In genomic region chr4:15649914-15650545, GRCh38 we compare ENCODE assay signal across 8 cellular contexts. TPM values are rescaled to one million over a fixed set of nuclear protein-coding genes. Genes with fewer than 3 reads are reported as not detected.
DNase-seq lines count a peak whose midpoint lies in the region; ATAC-seq, FAIRE-seq and TF ChIP-seq lines count a peak whose summit lies in the region.

No MANE protein-coding gene starts in this region.

- H2AFZ ChIP-seq in K562 (ENCODE audit: low read depth, low read length) (peak overlapping the region; percentile 51), keratinocyte (ENCODE audit: control insufficient read depth, low read length) (no peak overlapping the region)

- H3K4me2 ChIP-seq in K562 (ENCODE audit: insufficient read depth, low read length): peak overlapping the region; percentile 53
- H3K4me2 ChIP-seq in keratinocyte (ENCODE audit: control insufficient read depth, extremely low read depth, insufficient read depth, low read depth, low read length): peak overlapping the region; percentile 42

- H4K20me1 ChIP-seq in K562 (replicated peaks; ENCODE audit: control insufficient read depth, insufficient read depth, low read length) (no peaks in the 10 kb centered on the region), keratinocyte (ENCODE audit: control insufficient read depth, extremely low read depth, insufficient read depth, low read length) (peaks cover 8% of the 10 kb centered on the region)

- peaks cover 13 to 15% of the 10 kb centered on the region in 2 experiments; a peak in 4 of 5 replicates for H3K4me1 ChIP-seq in K562 (replicated peaks in 1 of 2; ENCODE audit: control insufficient read depth in 2 of 2, insufficient read depth in 2 of 2, low read length in 2 of 2)
- H3K4me1 ChIP-seq in keratinocyte (ENCODE audit: control insufficient read depth, extremely low read depth, insufficient read depth, low read length): peaks cover 24% of the 10 kb centered on the region

- H3K4me3 ChIP-seq in GM12865 (ENCODE audit: low read depth, low read length) (no peak overlapping the region), K562 (no peak overlapping the region), keratinocyte (ENCODE audit: control insufficient read depth in 2 of 3, extremely low read depth in 1 of 3, insufficient read depth in 2 of 3, low read depth in 1 of 3, low read length in 3 of 3) (no peak overlapping the region)

- no peaks in the 10 kb centered on the region for H3K27me3 ChIP-seq in K562 (ENCODE audit: control insufficient read depth in 2 of 2, insufficient read depth in 2 of 2, low read length in 2 of 2)
- H3K27me3 ChIP-seq in keratinocyte (ENCODE audit: control insufficient read depth, extremely low read depth, insufficient read depth, low read length): no peaks in the 10 kb centered on the region

- H3K79me2 ChIP-seq in K562 (ENCODE audit: control insufficient read depth, insufficient read depth, low read length): peaks cover 93% of the 10 kb centered on the region
- H3K79me2 ChIP-seq in keratinocyte (ENCODE audit: control insufficient read depth, insufficient read depth, low read length): peaks cover 97% of the 10 kb centered on the region

- peak; percentile 61 for TF ChIP-seq CTCF in GM12865 (IDR thresholded peaks at IDR 0.05; ENCODE audit: insufficient read depth, low read depth, low read length, missing control alignments)
- TF ChIP-seq CTCF in K562 (IDR thresholded peaks at IDR 0.05 in 2 of 3, conservative IDR thresholded peaks at IDR 0.05 in 1 of 3; ENCODE audit: insufficient read depth in 2 of 3, low read depth in 1 of 3, low read length in 3 of 3): peak; percentile 72 to 92 (median 82)
- peak; percentile 71 to 76 (median 73) for TF ChIP-seq CTCF in keratinocyte (optimal IDR thresholded peaks at IDR 0.05 in 1 of 3, IDR thresholded peaks at IDR 0.05 in 1 of 3, conservative IDR thresholded peaks at IDR 0.05 in 1 of 3; ENCODE audit: extremely low read depth in 1 of 3, insufficient read depth in 2 of 3, low read length in 3 of 3)

- BruUV-seq in K562 (replicated peaks; lab: Mats Ljungman, UMichigan): no TSS peak

- WGBS in K562 (ENCODE audit: insufficient coverage, low coverage, missing lambda C conversion rate): 11% methylated on average over 5 of the region's 5 CpGs

- H3K27ac ChIP-seq in K562 (ENCODE audit: extremely low read depth, low read depth, low read length) (peak overlapping the region; percentile 61), keratinocyte (ENCODE audit: control insufficient read depth, insufficient read depth, low read length) (no peak overlapping the region)

- H3K9ac ChIP-seq in K562 (ENCODE audit: insufficient read depth in 1 of 2, low read depth in 2 of 2, low read length in 2 of 2) (peak overlapping the region in 1 of 2 experiments; percentile 43; a peak in 2 of 4 replicates), keratinocyte (ENCODE audit: control insufficient read depth, extremely low read depth, insufficient read depth, low read length) (no peak overlapping the region)

- dilution Hi-C loops in keratinocyte (cut with MboI; ENCODE audit: extremely low pct_ligation_motif_present, low sequenced_read_pairs): no loop called here

- TF ChIP-seq POLR2A in K562 (conservative IDR thresholded peaks at IDR 0.05): no peak

- H3K9me3 ChIP-seq in K562 (replicated peaks; ENCODE audit: control insufficient read depth, insufficient read depth, low read depth, low read length) (no peaks in the 10 kb centered on the region), keratinocyte (ENCODE audit: control insufficient read depth, low read depth, low read length) (no peaks in the 10 kb centered on the region)

- H3K36me3 ChIP-seq in K562 (ENCODE audit: control insufficient read depth, insufficient read depth, low read length) (no peaks in the 10 kb centered on the region), keratinocyte (ENCODE audit: control insufficient read depth in 2 of 2, extremely low read depth in 1 of 2, insufficient read depth in 2 of 2, low read length in 2 of 2) (peaks cover 0 to 8% of the 10 kb centered on the region in 2 experiments)

- in situ Hi-C loops in K562 (cut with MboI): loop anchor here (25.0 kb wide), 1 partner anchor 638 kb away; the partner anchor contains the start of gene CPEB2

- POLR2A ChIA-PET in K562 (lab: Yijun Ruan, JAX): interaction anchor here (0.6 to 1.0 kb wide), 2 partner anchors 9 to 597 kb away, joined by 3 to 5 read pairs; no protein-coding TSS in a partner anchor

- H3K9me1 ChIP-seq in K562 (ENCODE audit: control insufficient read depth, insufficient read depth, low read length) (no peaks in the 10 kb centered on the region), keratinocyte (ENCODE audit: control insufficient read depth, extremely low read depth, insufficient read depth, low read length) (no peaks in the 10 kb centered on the region)

- intact Hi-C loops in K562 (cut with micrococcal nuclease): loop anchor here (1.0 to 10.0 kb wide), 7 partner anchors 67 to 645 kb away; partner anchors contain the start of genes CPEB2 and TAPT1

- FAIRE-seq in K562 (lab: Jason Lieb, UNC) (peak; percentile 90), keratinocyte (lab: Jason Lieb, UNC) (peak; percentile 88)

- TF ChIP-seq EP300 in K562 (IDR thresholded peaks at IDR 0.05; ENCODE audit: low read length): peak; percentile 68

- ATAC-seq in HG02588 (IDR thresholded peaks at IDR 0.05; ENCODE audit: unreplicated experiment): peak; percentile 38
- peak; percentile 74 for ATAC-seq in K562

- CTCF ChIA-PET in K562 (lab: Yijun Ruan, JAX; ENCODE audit: low intra/inter-chr PET ratio): no interaction called here

- TF ChIP-seq RAD21 in K562 (CRISPR knock-in tag; conservative IDR thresholded peaks at IDR 0.05 in 1 of 2, IDR thresholded peaks at IDR 0.05 in 1 of 2): peak; percentile 85 to 87

- peak; percentile 74 for DNase-seq in GM12865 (ENCODE audit: low read depth)
- peak; percentile 15 for DNase-seq in NCI-H1417 treated with DMSO at 0.1 percent for 48 hours (lab: John Stamatoyannopoulos, UW)
- peak in 4 of 5 donors; percentile 34 to 72 (median 54) for DNase-seq in T-helper 1 cell
- peak; percentile 50 to 87 (median 60) for DNase-seq in K562 (ENCODE audit: extremely low read depth in 1 of 4, low spot score in 3 of 4)
- DNase-seq in keratinocyte (ENCODE audit: low read depth, low spot score): no peak
- peak; percentile 16 for DNase-seq in stimulated activated CD4-positive, alpha-beta T cell treated with anti-CD3 and anti-CD28 coated beads, Interleukin-4, amount 100 ng/mL, for 1 hour
- DNase-seq in cerebellar nuclear complex (lab: John Stamatoyannopoulos, UW): no peak

RNA-seq across cellular contexts. Expression of gene FBXL5, which starts 5.1 kb away (rescaled TPM):
- 35.4 and 67.8 TPM in 2 replicates for total RNA-seq in K562 (2011; cell fraction: chromatin; rRNA removed; ENCODE audit: low replicate concordance)
- total RNA-seq in K562 (2011; cell fraction: nucleolus; rRNA removed): 35.7 and 50.1 TPM in 2 replicates
- 48.0 and 50.8 TPM in 2 replicates for total RNA-seq in K562 (2011; cell fraction: nucleoplasm; rRNA removed)
- total RNA-seq in K562 (2014; rRNA removed) (32.1 and 37.9 TPM in 2 replicates), K562 (2014; rRNA removed; fragmentation: Illumina TruSeq; extraction: Trizol) (25.3 and 27.9 TPM in 2 replicates), K562 (2015; rRNA removed; fragmentation: Illumina TruSeq; extraction: Trizol) (29.0 and 35.2 TPM in 2 replicates), K562 (2021) (22.1 and 23.5 TPM in 2 replicates)
- polyA plus RNA-seq in K562 (2011; rRNA removed) (24.3 and 26.5 TPM in 2 replicates), K562 (2014; fragmentation: Illumina TruSeq; extraction: Trizol) (13.2 and 15.9 TPM in 2 replicates), K562 (2014; fragmentation: Nextera tagmentation; extraction: Ambion mirVana) (10 to 100 TPM in 1 of 2 experiments, 1 to 10 TPM in 1; 6.0 to 10.8 TPM), K562 (2014; rRNA removed) (15.5 and 28.9 TPM in 2 replicates), keratinocyte (38.9 to 63.1 TPM (median 50.4 TPM) in 3 replicates)
- polyA plus RNA-seq in K562 (2011; cell fraction: cytosol; rRNA removed): 10.0 and 12.9 TPM in 2 replicates
- 25.4 and 27.0 TPM in 2 replicates for polyA plus RNA-seq in K562 (2011; cell fraction: nucleus; rRNA removed)
- polyA plus RNA-seq in K562 (2012): 16.8 and 33.6 TPM in 2 replicates
- polyA minus RNA-seq in K562 (2011; rRNA and poly(A)+ RNA removed): 37.8 and 49.9 TPM in 2 replicates
- 11.3 and 16.2 TPM in 2 replicates for polyA minus RNA-seq in K562 (2011; cell fraction: cytosol; rRNA and poly(A)+ RNA removed)
- 46.7 and 68.4 TPM in 2 replicates for polyA minus RNA-seq in K562 (2011; cell fraction: nucleus; rRNA and poly(A)+ RNA removed)
- polyA plus RNA-seq in keratinocyte (2011; ENCODE audit: low read depth): 58.7 TPM
- polyA plus RNA-seq in keratinocyte (2011; cell fraction: cytosol; rRNA removed): 33.6 and 66.5 TPM in 2 replicates
- 57.7 and 69.8 TPM in 2 replicates for polyA plus RNA-seq in keratinocyte (2011; cell fraction: nucleus; rRNA removed)
- 32.3 and 46.8 TPM in 2 replicates for polyA plus RNA-seq in keratinocyte (2012; ENCODE audit: low replicate concordance)
- polyA minus RNA-seq in keratinocyte: 33.0 to 79.0 TPM (median 57.3 TPM) in 3 replicates
- 47.8 TPM for polyA minus RNA-seq in keratinocyte (2011; cell fraction: cytosol; rRNA and poly(A)+ RNA removed)
- 49.9 and 80.8 TPM in 2 replicates for polyA minus RNA-seq in keratinocyte (2011; cell fraction: nucleus; rRNA and poly(A)+ RNA removed)

RNA-seq across cellular contexts. Expression of gene FAM200B, which starts 31.6 kb away (rescaled TPM):
- 8.1 and 22.4 TPM in 2 replicates for total RNA-seq in K562 (2011; cell fraction: chromatin; rRNA removed; ENCODE audit: low replicate concordance)
- 4.8 and 5.4 TPM in 2 replicates for total RNA-seq in K562 (2011; cell fraction: nucleolus; rRNA removed)
- 8.8 and 11.5 TPM in 2 replicates for total RNA-seq in K562 (2011; cell fraction: nucleoplasm; rRNA removed)
- total RNA-seq in K562 (2014; rRNA removed): 17.4 and 21.3 TPM in 2 replicates
- total RNA-seq in K562 (2014; rRNA removed; fragmentation: Illumina TruSeq; extraction: Trizol): 25.5 and 31.8 TPM in 2 replicates
- total RNA-seq in K562 (2015; rRNA removed; fragmentation: Illumina TruSeq; extraction: Trizol): 33.4 and 36.3 TPM in 2 replicates
- total RNA-seq in K562 (2021): 23.2 and 25.4 TPM in 2 replicates
- polyA plus RNA-seq in K562 (2011; rRNA removed): 21.9 and 22.6 TPM in 2 replicates
- polyA plus RNA-seq in K562 (2011; cell fraction: cytosol; rRNA removed): 5.5 and 12.1 TPM in 2 replicates
- 25.6 and 39.2 TPM in 2 replicates for polyA plus RNA-seq in K562 (2011; cell fraction: nucleus; rRNA removed)
- 44.3 and 49.2 TPM in 2 replicates for polyA plus RNA-seq in K562 (2012)
- polyA plus RNA-seq in K562 (2014; fragmentation: Illumina TruSeq; extraction: Trizol): 39.1 and 48.0 TPM in 2 replicates
- 10 to 100 TPM; 23.2 to 27.6 TPM for polyA plus RNA-seq in K562 (2014; fragmentation: Nextera tagmentation; extraction: Ambion mirVana)
- polyA plus RNA-seq in K562 (2014; rRNA removed): 23.3 and 30.3 TPM in 2 replicates
- 12.2 and 17.3 TPM in 2 replicates for polyA minus RNA-seq in K562 (2011; rRNA and poly(A)+ RNA removed)
- polyA minus RNA-seq in K562 (2011; cell fraction: cytosol; rRNA and poly(A)+ RNA removed): 5.6 and 8.2 TPM in 2 replicates
- polyA minus RNA-seq in K562 (2011; cell fraction: nucleus; rRNA and poly(A)+ RNA removed): 14.4 and 34.0 TPM in 2 replicates
- polyA plus RNA-seq in keratinocyte: 15.6 to 36.6 TPM (median 33.4 TPM) in 3 replicates
- 12.9 TPM for polyA plus RNA-seq in keratinocyte (2011; ENCODE audit: low read depth)
- polyA plus RNA-seq in keratinocyte (2011; cell fraction: cytosol; rRNA removed): 24.8 and 46.1 TPM in 2 replicates
- 20.5 and 26.7 TPM in 2 replicates for polyA plus RNA-seq in keratinocyte (2011; cell fraction: nucleus; rRNA removed)
- 31.5 and 34.6 TPM in 2 replicates for polyA plus RNA-seq in keratinocyte (2012; ENCODE audit: low replicate concordance)
- polyA minus RNA-seq in keratinocyte: 1.9 to 9.4 TPM (median 4.4 TPM) in 3 replicates
- 8.1 TPM for polyA minus RNA-seq in keratinocyte (2011; cell fraction: cytosol; rRNA and poly(A)+ RNA removed)
- polyA minus RNA-seq in keratinocyte (2011; cell fraction: nucleus; rRNA and poly(A)+ RNA removed): 3.4 and 5.0 TPM in 2 replicates

RNA-seq across cellular contexts. Expression of gene BST1, which starts 52.8 kb away (rescaled TPM):
- total RNA-seq in K562 (2011; cell fraction: chromatin; rRNA removed; ENCODE audit: low replicate concordance): not detected in 2 replicates
- not detected in 2 replicates for total RNA-seq in K562 (2011; cell fraction: nucleolus; rRNA removed)
- total RNA-seq in K562 (2011; cell fraction: nucleoplasm; rRNA removed): not detected in 2 replicates
- total RNA-seq in K562 (2014; rRNA removed): not detected in 2 replicates
- total RNA-seq in K562 (2014; rRNA removed; fragmentation: Illumina TruSeq; extraction: Trizol): not detected in 2 replicates
- not detected in 2 replicates for total RNA-seq in K562 (2015; rRNA removed; fragmentation: Illumina TruSeq; extraction: Trizol)
- not detected in 2 replicates for total RNA-seq in K562 (2021)
- 0.07 TPM in 2 replicates for polyA plus RNA-seq in K562 (2011; rRNA removed)
- polyA plus RNA-seq in K562 (2011; cell fraction: cytosol; rRNA removed): 0.04 TPM in 1 of 2 replicates, not detected in the other
- polyA plus RNA-seq in K562 (2011; cell fraction: nucleus; rRNA removed): 0.20 TPM in 1 of 2 replicates, not detected in the other
- polyA plus RNA-seq in K562 (2012): 0.12 and 0.42 TPM in 2 replicates
- polyA plus RNA-seq in K562 (2014; fragmentation: Illumina TruSeq; extraction: Trizol): not detected in 2 replicates
- under 1 TPM; 0.04 to 0.38 TPM for polyA plus RNA-seq in K562 (2014; fragmentation: Nextera tagmentation; extraction: Ambion mirVana)
- polyA plus RNA-seq in K562 (2014; rRNA removed): not detected in 2 replicates
- 0.39 TPM in 1 of 2 replicates, not detected in the other for polyA minus RNA-seq in K562 (2011; rRNA and poly(A)+ RNA removed)
- not detected in 2 replicates for polyA minus RNA-seq in K562 (2011; cell fraction: cytosol; rRNA and poly(A)+ RNA removed)
- polyA minus RNA-seq in K562 (2011; cell fraction: nucleus; rRNA and poly(A)+ RNA removed): not detected in 2 replicates
- polyA plus RNA-seq in keratinocyte: 0.58 to 1.2 TPM (median 1.1 TPM) in 3 replicates
- polyA plus RNA-seq in keratinocyte (2011; ENCODE audit: low read depth): 0.37 TPM
- polyA plus RNA-seq in keratinocyte (2011; cell fraction: cytosol; rRNA removed): 0.64 and 1.1 TPM in 2 replicates
- polyA plus RNA-seq in keratinocyte (2011; cell fraction: nucleus; rRNA removed): 0.33 and 0.88 TPM in 2 replicates
- 0.83 and 1.3 TPM in 2 replicates for polyA plus RNA-seq in keratinocyte (2012; ENCODE audit: low replicate concordance)
- polyA minus RNA-seq in keratinocyte: 0.20 to 0.54 TPM (median 0.43 TPM) in 3 replicates
- polyA minus RNA-seq in keratinocyte (2011; cell fraction: cytosol; rRNA and poly(A)+ RNA removed): not detected
- polyA minus RNA-seq in keratinocyte (2011; cell fraction: nucleus; rRNA and poly(A)+ RNA removed): 0.54 TPM in 1 of 2 replicates, not detected in the other

Comparison
In these comparisons a context has a peak if more than half of its experiments do, and no peak if none do; other contexts are left out.
1. DNase-seq: peak in GM12865 (single experiment), NCI-H1417 treated with DMSO at 0.1 percent for 48 hours (single experiment), T-helper 1 cell (4 of 5), K562 (4 of 4) and stimulated activated CD4-positive, alpha-beta T cell treated with anti-CD3 and anti-CD28 coated beads, Interleukin-4, amount 100 ng/mL, for 1 hour (single experiment); none in keratinocyte (single experiment) and cerebellar nuclear complex (0 of 2).
2. Peak in every context shown above with its lines, with median percentiles within 50 percentile points of each other: CTCF ChIP-seq.